In the genomic region with DNA sequence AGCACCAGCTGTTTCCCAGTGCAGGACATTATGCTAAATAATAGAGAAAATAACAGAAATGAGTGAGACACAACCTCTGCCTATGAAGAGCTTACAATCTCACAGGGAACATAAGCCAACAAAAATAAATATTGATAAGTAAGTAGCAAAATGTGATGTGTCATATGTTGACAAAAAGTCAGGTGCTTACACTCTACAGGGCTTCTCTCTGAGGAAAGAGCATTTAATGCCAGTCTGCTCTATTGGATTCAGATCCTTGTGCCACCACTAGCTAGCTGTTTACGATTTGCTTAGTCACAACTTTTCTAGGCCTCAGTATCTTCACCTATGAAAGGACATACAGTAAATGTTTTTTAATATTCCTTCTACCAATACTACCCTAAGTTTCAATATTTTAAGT, we compare ENCODE assay signal across 23 cellular contexts.
"Had no signal": no experiment of that assay in that cellular context is flagged by ENCODE, and none has a peak within 500 bp of the region (broad histone marks: within the 10 kb centered on the region; RNA-seq: fewer than 3 reads in every experiment).

No MANE protein-coding gene starts in this region.

- H3K4me2 ChIP-seq: PC-9 had no signal

- ATAC-seq: activated naive CD4-positive, alpha-beta T cell treated with anti-CD3 and anti-CD28 coated beads, Interleukin-2, amount 50 U/mL, for 72 hours; activated naive CD8-positive, alpha-beta T cell treated with anti-CD3 and anti-CD28 coated beads, Interleukin-2, amount 50 U/mL, for 24 hours; activated T-cell treated with anti-CD3 and anti-CD28 coated beads, Interleukin-2, amount 50 U/mL, for 4 hours; T-cell had no signal

- H3K27ac ChIP-seq: PC-9, VCaP had no signal

- H3K4me3 ChIP-seq: PC-9 had no signal

- DNase-seq: activated CD4-positive, alpha-beta memory T cell treated with anti-CD3 and anti-CD28 coated beads for 36 hours; activated CD4-positive, alpha-beta T cell treated with anti-CD3 and anti-CD28 coated beads, Interleukin-2, amount 10 ng/mL, durations not matched to agents 7 days and 5 days; activated CD4-positive, CD25-positive, alpha-beta regulatory T cell; activated CD8-positive, alpha-beta memory T cell treated with anti-CD3 and anti-CD28 coated beads for 24 hours; activated effector memory CD4-positive, alpha-beta T cell treated with anti-CD3 and anti-CD28 coated beads, Interleukin-2, amount 50 U/mL, for 16 hours; activated naive CD4-positive, alpha-beta T cell treated with Interleukin-2 at 50 U/mL for 16 hours; activated naive CD8-positive, alpha-beta T cell treated with anti-CD3 and anti-CD28 coated beads, Interleukin-2, amount 50 U/mL, for 24 hours; activated T-cell treated with anti-CD3 and anti-CD28 coated beads, Interleukin-2, amount 50 U/mL, for 4 hours; amygdala; Kasumi-1; NCI-H1092; NCI-H1417; NCI-H1930; NCI-H2171; NCI-H2227 treated with DMSO at 0.1 percent for 48 hours; NCI-H446 treated with DMSO at 0.1 percent for 48 hours; NCI-H526 treated with DMSO at 0.1 percent for 48 hours; PC-9; SHP77 treated with DMSO at 0.1 percent for 48 hours; T-cell; T-helper 2 cell had no signal
